In the genomic region with DNA sequence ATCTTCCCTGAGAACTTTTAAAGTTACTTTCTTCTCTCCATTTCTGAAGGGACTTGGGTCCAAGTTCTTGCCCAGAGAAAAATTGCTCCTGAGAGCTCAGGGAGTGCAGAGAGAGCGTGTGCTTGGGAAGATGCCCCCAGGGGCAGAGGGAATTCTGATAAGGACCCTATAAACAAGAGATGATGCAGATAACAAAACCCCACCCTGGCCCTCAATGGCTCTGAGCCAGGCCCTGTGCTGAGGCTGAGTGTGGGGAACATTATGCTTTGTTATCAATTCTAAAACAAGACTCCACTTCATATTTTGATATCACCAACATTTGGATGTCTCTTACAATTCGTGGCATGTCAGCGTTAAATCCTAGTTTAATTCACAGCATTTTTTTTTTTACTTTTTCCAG, we compare ENCODE assay signal across 24 cellular contexts. TPM values are rescaled to one million over a fixed set of nuclear protein-coding genes. Genes with fewer than 3 reads are reported as not detected.
"Had no signal": no experiment of that assay in that cellular context is flagged by ENCODE, and none has a peak within 500 bp of the region (broad histone marks: within the 10 kb centered on the region; RNA-seq: fewer than 3 reads in every experiment).

No MANE protein-coding gene starts in this region.

- ATAC-seq: HepG2 had no signal

- H3K27me3 ChIP-seq: MG63, SJSA1 had no signal

- H3K4me3 ChIP-seq: MG63, SJSA1, SK-N-MC had no signal

- H3K27ac ChIP-seq: SJSA1, SK-N-MC had no signal

- H3K4me1 ChIP-seq: SJSA1 had no signal

- DNase-seq: IMR-90, Karpas-422, KG1, MG63, NCI-H1092, NCI-H1105 treated with DMSO at 0.1 percent for 48 hours, NCI-H1417 treated with DMSO at 0.1 percent for 48 hours, NCI-H1694, NCI-H2029, NCI-H2081 treated with DMSO at 0.1 percent for 48 hours, NCI-H2171, NCI-H226, NCI-H446, NCI-H510A, NCI-H524 treated with DMSO at 0.1 percent for 48 hours, NCI-H69, NCI-H774, Right ventricle myocardium superior, RPMI8226, SIG-M5 had no signal

- H3K36me3 ChIP-seq: MG63, SJSA1 had no signal

- H3K9me3 ChIP-seq: SJSA1 had no signal

RNA-seq across cellular contexts. Expression of a gene that starts 34.4 kb away (rescaled TPM):
- total RNA-seq: HT1080, IMR-90, SJSA1 had no signal
